Comparison of ENCODE assay signal across 8 cellular contexts in genomic region chr21:17848228-17848627, GRCh38. TPM values are rescaled to one million over a fixed set of nuclear protein-coding genes. Genes with fewer than 3 reads are reported as not detected.
A peak's percentile ranks its signal among the peaks of the same experiment; 100 is the strongest.
DNase-seq lines count a peak whose midpoint lies in the region; ATAC-seq lines count a peak whose summit lies in the region.
"Had no signal": no experiment of that assay in that cellular context is flagged by ENCODE, and none has a peak within 500 bp of the region (broad histone marks: within the 10 kb centered on the region; RNA-seq: fewer than 3 reads in every experiment).

No MANE protein-coding gene starts in this region.

- ATAC-seq in GM19043 (IDR thresholded peaks at IDR 0.05; ENCODE audit: low read depth, unreplicated experiment) (peak; percentile 86), HG02870 (IDR thresholded peaks at IDR 0.05; ENCODE audit: unreplicated experiment) (peak; percentile 99)

- H3K4me1 ChIP-seq in SJSA1 (replicated peaks): peaks cover 20% of the 10 kb centered on the region

- DNase-seq in SJSA1 (ENCODE audit: low read depth in 1 of 2, low spot score in 2 of 2): peak; percentile 70 to 86
- DNase-seq in kidney tubule cell (ENCODE audit: low spot score): peak; percentile 94
- DNase-seq in NCI-H2227 treated with DMSO at 0.1 percent for 48 hours (lab: John Stamatoyannopoulos, UW): no peak
- no peak for DNase-seq in NCI-H526 (lab: John Stamatoyannopoulos, UW)
- DNase-seq in NCI-H748 (lab: John Stamatoyannopoulos, UW; ENCODE audit: unreplicated experiment): no peak

- H3K4me3 ChIP-seq in SJSA1: no peak overlapping the region
- H3K4me3 ChIP-seq: thoracic aorta had no signal

- no peaks in the 10 kb centered on the region for H3K27me3 ChIP-seq in SJSA1 (replicated peaks)

- no peaks in the 10 kb centered on the region; the same call in 1 of the 2 replicates for H3K36me3 ChIP-seq in SJSA1
- H3K36me3 ChIP-seq: thoracic aorta had no signal

- peak overlapping the region; percentile 24 for H3K27ac ChIP-seq in SJSA1
- H3K27ac ChIP-seq: thoracic aorta had no signal

- H3K9me3 ChIP-seq in SJSA1 (replicated peaks): no peaks in the 10 kb centered on the region; the same call in 1 of the 2 replicates
- H3K9me3 ChIP-seq: thoracic aorta had no signal

RNA-seq across cellular contexts. Expression of gene C21orf91, which starts 29.1 kb away (rescaled TPM):
- total RNA-seq in SJSA1 (2014; rRNA removed; shearing (Covaris generic)): 9.0 and 14.0 TPM in 2 replicates

Comparison
In these comparisons a context has a peak if more than half of its experiments do, and no peak if none do; other contexts are left out.
1. DNase-seq: peak in SJSA1 (2 of 2) and kidney tubule cell (single experiment); none in NCI-H2227 treated with DMSO at 0.1 percent for 48 hours (single experiment), NCI-H526 (0 of 2) and NCI-H748 (single experiment).